In genomic region chr19:273393-273792, GRCh38 we compare ENCODE assay signal across 23 cellular contexts. TPM values are rescaled to one million over a fixed set of nuclear protein-coding genes. Genes with fewer than 3 reads are reported as not detected.
DNase-seq lines count a peak whose midpoint lies in the region; ATAC-seq and TF ChIP-seq lines count a peak whose summit lies in the region.
"Had no signal": no experiment of that assay in that cellular context is flagged by ENCODE, and none has a peak within 500 bp of the region (broad histone marks: within the 10 kb centered on the region; RNA-seq: fewer than 3 reads in every experiment).

No MANE protein-coding gene starts in this region.

- DNase-seq in GM13977 (ENCODE audit: low spot score) (peak; percentile 0), osteocyte (ENCODE audit: extremely low spot score, unreplicated experiment) (peak; percentile 53), type B pancreatic cell (ENCODE audit: extremely low spot score, unreplicated experiment) (peak; percentile 18), globus pallidus (ENCODE audit: low spot score) (no peak)
- DNase-seq: 8988T; ACHN; BE2C; C1 segment of cervical spinal cord; CD4-positive, alpha-beta memory T cell; CD4-positive, CD25-positive, alpha-beta regulatory T cell; CD8-positive, alpha-beta memory T cell; COR-L47; DMS 273 treated with DMSO at 0.1 percent for 48 hours; DMS153; DMS53; DMS79; DND-41; EL; GDM1 had no signal

- H3K4me1 Mint-ChIP-seq in osteocyte (ENCODE audit: unreplicated experiment) = no peaks in the 10 kb centered on the region
- no peaks in the 10 kb centered on the region for H3K4me1 Mint-ChIP-seq in type B pancreatic cell (ENCODE audit: unreplicated experiment)
- H3K4me1 Mint-ChIP-seq: CD14-positive monocyte; CD4-positive, alpha-beta memory T cell; CD8-positive, alpha-beta memory T cell had no signal

- H3K27me3 Mint-ChIP-seq in osteocyte (ENCODE audit: unreplicated experiment) (peaks cover 46% of the 10 kb centered on the region), type B pancreatic cell (peaks cover 47% of the 10 kb centered on the region)

- H3K27ac Mint-ChIP-seq in osteocyte (ENCODE audit: unreplicated experiment) (no peak overlapping the region), type B pancreatic cell (no peak overlapping the region)
- H3K27ac Mint-ChIP-seq: CD14-positive monocyte; CD4-positive, alpha-beta memory T cell; CD4-positive, CD25-positive, alpha-beta regulatory T cell; CD8-positive, alpha-beta memory T cell had no signal

- H3K36me3 Mint-ChIP-seq in osteocyte (ENCODE audit: unreplicated experiment) = no peaks in the 10 kb centered on the region
- H3K36me3 Mint-ChIP-seq in type B pancreatic cell = no peaks in the 10 kb centered on the region
- H3K36me3 Mint-ChIP-seq: CD14-positive monocyte; CD4-positive, alpha-beta memory T cell; CD4-positive, CD25-positive, alpha-beta regulatory T cell; CD8-positive, alpha-beta memory T cell had no signal

- no peak for ATAC-seq in HG02642 (IDR thresholded peaks at IDR 0.05; ENCODE audit: poor library complexity, unreplicated experiment)
- ATAC-seq: GM12878 had no signal

- in situ Hi-C loops in GM13977 (cut with MboI; ENCODE audit: low pct_unique_long_range_greater_than_20kb, low sequenced_read_pairs, unreplicated experiment) = no loop called here

- no peaks in the 10 kb centered on the region for H3K9me3 Mint-ChIP-seq in osteocyte (ENCODE audit: unreplicated experiment)
- no peaks in the 10 kb centered on the region for H3K9me3 Mint-ChIP-seq in type B pancreatic cell
- H3K9me3 Mint-ChIP-seq: CD4-positive, alpha-beta memory T cell; CD4-positive, CD25-positive, alpha-beta regulatory T cell had no signal

- H3K4me3 Mint-ChIP-seq in osteocyte (ENCODE audit: unreplicated experiment) = no peak overlapping the region
- no peak overlapping the region for H3K4me3 Mint-ChIP-seq in type B pancreatic cell
- H3K4me3 Mint-ChIP-seq: CD14-positive monocyte; CD4-positive, alpha-beta memory T cell; CD4-positive, CD25-positive, alpha-beta regulatory T cell; CD8-positive, alpha-beta memory T cell had no signal

- TF ChIP-seq CTCF in GM13977 (IDR thresholded peaks at IDR 0.05; ENCODE audit: extremely low read depth, insufficient read depth, missing control alignments) (no peak), osteocyte (IDR thresholded peaks at IDR 0.05) (no peak), type B pancreatic cell (conservative IDR thresholded peaks at IDR 0.05) (no peak)

RNA-seq across cellular contexts. Expression of gene PLPP2, which starts 17.8 kb away (rescaled TPM):
- total RNA-seq in osteocyte (1.5 and 1.9 TPM in 2 replicates), type B pancreatic cell (ENCODE audit: low replicate concordance) (7.6 and 8.6 TPM in 2 replicates)
- total RNA-seq: CD8-positive, alpha-beta memory T cell; G401 had no signal
